In genomic region chr5:150780816-150781221, GRCh38 we compare ENCODE assay signal across 8 cellular contexts. TPM values are rescaled to one million over a fixed set of nuclear protein-coding genes. Genes with fewer than 3 reads are reported as not detected.
DNase-seq lines count a peak whose midpoint lies in the region; ATAC-seq, FAIRE-seq and TF ChIP-seq lines count a peak whose summit lies in the region.

No MANE protein-coding gene starts in this region.

- H3K27me3 Mint-ChIP-seq in activated CD8-positive, alpha-beta memory T cell treated with anti-CD3 and anti-CD28 coated beads, Interleukin-2, amount 10 ng/mL, durations not matched to agents 7 days and 5 days, result no peaks in the 10 kb centered on the region

- H3K27me3 ChIP-seq in thymus (ENCODE audit: control insufficient read depth, insufficient read depth), result no peaks in the 10 kb centered on the region

- FAIRE-seq in kidney (lab: Jason Lieb, UNC), result no peak

- no peak for TF ChIP-seq CTCF in kidney (IDR thresholded peaks at IDR 0.05; ENCODE audit: borderline replicate concordance, extremely low read depth, insufficient read depth)

- H3K4me3 ChIP-seq in kidney (ENCODE audit: low read length in 2 of 2) (peak overlapping the region; percentile 40 to 86), thymus (ENCODE audit: low read length) (peak overlapping the region; percentile 74)

- 82% methylated on average over 5 of the region's 5 CpGs for WGBS in thymus

- peaks cover 29 to 35% of the 10 kb centered on the region in 2 donors for H3K4me1 ChIP-seq in kidney (ENCODE audit: control insufficient read depth in 1 of 2, insufficient read depth in 1 of 2, low read depth in 1 of 2, low read length in 2 of 2)
- peaks cover 44% of the 10 kb centered on the region for H3K4me1 ChIP-seq in thymus (ENCODE audit: control insufficient read depth, insufficient read depth, low read length)

- peak overlapping the region; percentile 94 for H3K27ac Mint-ChIP-seq in activated CD8-positive, alpha-beta memory T cell treated with anti-CD3 and anti-CD28 coated beads, Interleukin-2, amount 10 ng/mL, durations not matched to agents 7 days and 5 days
- H3K27ac Mint-ChIP-seq in activated naive CD4-positive, alpha-beta T cell treated with anti-CD3 and anti-CD28 coated beads, Interleukin-2, amount 50 U/mL, for 72 hours, result peak overlapping the region; percentile 90 to 93

- ATAC-seq in activated CD8-positive, alpha-beta memory T cell treated with anti-CD3 and anti-CD28 coated beads, Interleukin-2, amount 10 ng/mL, durations not matched to agents 7 days and 5 days, result no peak
- peak in 1 of 2 donors; percentile 46 for ATAC-seq in activated naive CD4-positive, alpha-beta T cell treated with anti-CD3 and anti-CD28 coated beads, Interleukin-2, amount 50 U/mL, for 72 hours
- no peak for ATAC-seq in GM19395 (IDR thresholded peaks at IDR 0.05; ENCODE audit: unreplicated experiment)

- peaks cover under 1% of the 10 kb centered on the region for H3K9me3 Mint-ChIP-seq in activated CD8-positive, alpha-beta memory T cell treated with anti-CD3 and anti-CD28 coated beads, Interleukin-2, amount 10 ng/mL, durations not matched to agents 7 days and 5 days (ENCODE audit: low read depth)
- peaks cover 1% of the 10 kb centered on the region in 2 donors for H3K9me3 Mint-ChIP-seq in activated naive CD4-positive, alpha-beta T cell treated with anti-CD3 and anti-CD28 coated beads, Interleukin-2, amount 50 U/mL, for 72 hours

- peaks cover 17% of the 10 kb centered on the region for H3K36me3 Mint-ChIP-seq in activated CD8-positive, alpha-beta memory T cell treated with anti-CD3 and anti-CD28 coated beads, Interleukin-2, amount 10 ng/mL, durations not matched to agents 7 days and 5 days
- H3K36me3 Mint-ChIP-seq in activated naive CD4-positive, alpha-beta T cell treated with anti-CD3 and anti-CD28 coated beads, Interleukin-2, amount 50 U/mL, for 72 hours, result peaks cover 20 to 44% of the 10 kb centered on the region in 2 donors

- no peaks in the 10 kb centered on the region for H3K36me3 ChIP-seq in kidney (ENCODE audit: control insufficient read depth in 1 of 2, insufficient read depth in 2 of 2, low read length in 2 of 2)
- no peaks in the 10 kb centered on the region for H3K36me3 ChIP-seq in thymus (ENCODE audit: control insufficient read depth, insufficient read depth)

- H3K27ac ChIP-seq in kidney (ENCODE audit: low read depth in 2 of 2, low read length in 2 of 2) (peak overlapping the region; percentile 50 to 79), thymus (ENCODE audit: low read depth) (peak overlapping the region; percentile 61)

- intact Hi-C loops in kidney (cut with DNase I), result no loop called here

- no peaks in the 10 kb centered on the region for H3K9me3 ChIP-seq in kidney (ENCODE audit: control insufficient read depth in 1 of 2, low read length in 2 of 2)
- H3K9me3 ChIP-seq in thymus (ENCODE audit: control insufficient read depth), result no peaks in the 10 kb centered on the region

- peak overlapping the region; percentile 99 for H3K4me3 Mint-ChIP-seq in activated CD8-positive, alpha-beta memory T cell treated with anti-CD3 and anti-CD28 coated beads, Interleukin-2, amount 10 ng/mL, durations not matched to agents 7 days and 5 days

- H3K4me1 Mint-ChIP-seq in activated CD8-positive, alpha-beta memory T cell treated with anti-CD3 and anti-CD28 coated beads, Interleukin-2, amount 10 ng/mL, durations not matched to agents 7 days and 5 days, result peaks cover 74% of the 10 kb centered on the region

- peak overlapping the region in 1 of 2 donors; percentile 34 for H3K9ac ChIP-seq in kidney (ENCODE audit: low read length in 2 of 2)

- no peak for DNase-seq in activated CD8-positive, alpha-beta memory T cell treated with anti-CD3 and anti-CD28 coated beads, Interleukin-2, amount 10 ng/mL, durations not matched to agents 7 days and 5 days
- DNase-seq in activated CD8-positive, alpha-beta memory T cell treated with anti-CD3 and anti-CD28 coated beads, Interleukin-2, amount 50 U/mL, for 4 hours, result no peak
- no peak for DNase-seq in activated naive CD4-positive, alpha-beta T cell treated with anti-CD3 and anti-CD28 coated beads, Interleukin-2, amount 50 U/mL, for 72 hours (ENCODE audit: low spot score in 2 of 2)
- no peak for DNase-seq in kidney
- DNase-seq in cerebellar cortex (ENCODE audit: low spot score), result no peak
- DNase-seq in DMS 273 (lab: John Stamatoyannopoulos, UW; ENCODE audit: unreplicated experiment), result no peak

- CTCF ChIA-PET in activated CD8-positive, alpha-beta memory T cell treated with anti-CD3 and anti-CD28 coated beads, Interleukin-2, amount 10 ng/mL, durations not matched to agents 7 days and 5 days (lab: Charles Lee), result interaction anchor here (1.5 to 6.0 kb wide), 6 partner anchors 9 to 221 kb away, joined by 3 to 73 read pairs (median 20); partner anchors contain the start of genes DCTN4 and RBM22

RNA-seq across cellular contexts. Expression of gene SMIM3, which starts 2.3 kb away (rescaled TPM):
- 10 to 100 TPM; 22.1 to 37.5 TPM for total RNA-seq in activated CD8-positive, alpha-beta memory T cell treated with anti-CD3 and anti-CD28 coated beads, Interleukin-2, amount 10 ng/mL, durations not matched to agents 7 days and 5 days
- total RNA-seq in activated naive CD4-positive, alpha-beta T cell treated with anti-CD3 and anti-CD28 coated beads, Interleukin-2, amount 50 U/mL, for 72 hours, result 10 to 100 TPM; 27.1 to 33.0 TPM
- total RNA-seq in kidney, result 23.9 TPM
- polyA plus RNA-seq in kidney (ENCODE audit: insufficient read depth, low read depth, low replicate concordance), result 23.0 TPM
- 30.1 TPM for polyA plus RNA-seq in thymus

RNA-seq across cellular contexts. Expression of gene DCTN4, which starts 22.0 kb away (rescaled TPM):
- 10 to 100 TPM; 41.9 to 46.1 TPM for total RNA-seq in activated CD8-positive, alpha-beta memory T cell treated with anti-CD3 and anti-CD28 coated beads, Interleukin-2, amount 10 ng/mL, durations not matched to agents 7 days and 5 days
- 10 to 100 TPM; 44.0 to 56.4 TPM for total RNA-seq in activated naive CD4-positive, alpha-beta T cell treated with anti-CD3 and anti-CD28 coated beads, Interleukin-2, amount 50 U/mL, for 72 hours
- 59.1 TPM for total RNA-seq in kidney
- polyA plus RNA-seq in kidney (ENCODE audit: insufficient read depth, low read depth, low replicate concordance), result 17.5 TPM
- polyA plus RNA-seq in thymus, result 30.5 TPM
